In genomic region chr7:44062903-44063295, GRCh38 we compare ENCODE assay signal across 19 cellular contexts. TPM values are rescaled to one million over a fixed set of nuclear protein-coding genes. Genes with fewer than 3 reads are reported as not detected.
DNase-seq lines count a peak whose midpoint lies in the region; ATAC-seq and TF ChIP-seq lines count a peak whose summit lies in the region.
"Had no signal": no experiment of that assay in that cellular context is flagged by ENCODE, and none has a peak within 500 bp of the region (broad histone marks: within the 10 kb centered on the region; RNA-seq: fewer than 3 reads in every experiment).

No MANE protein-coding gene starts in this region.

- H4K20me1 ChIP-seq in IMR-90 (ENCODE audit: insufficient read depth, low read length): peaks cover 30% of the 10 kb centered on the region

- no peak overlapping the region for H2BK20ac ChIP-seq in IMR-90 (ENCODE audit: low read depth, low read length)

- no peak overlapping the region for H2BK120ac ChIP-seq in IMR-90 (ENCODE audit: low read depth, low read length)

- no peak overlapping the region for H4K91ac ChIP-seq in IMR-90 (ENCODE audit: insufficient read depth, low read depth, low read length)

- intact Hi-C loops in IMR-90 (cut with micrococcal nuclease) (no loop called here), spleen (cut with DNase I; ENCODE audit: low total_unique reads) (no loop called here)

- no peak overlapping the region for H4K5ac ChIP-seq in IMR-90 (ENCODE audit: low read depth, low read length)

- 100% methylated on average over 1 of the region's 3 CpGs; no CpG with 5 or more reads in 1 of the 2 experiments for WGBS in IMR-90 (ENCODE audit: extremely low coverage in 2 of 2, insufficient read length in 1 of 2), 2 experiments
- 32% methylated on average over 3 of the region's 3 CpGs for WGBS in liver
- WGBS in spleen, 5 donors: 67 to 81% (median 72%) methylated on average over 3 of the region's 3 CpGs

- 0 out of 4 replicates have a peak, but pooled peaks cover 0 to 4% of the 10 kb centered on the region in 2 experiments for H3K79me1 ChIP-seq in IMR-90 (ENCODE audit: low read depth in 1 of 2, low read length in 2 of 2)

- DNase-seq in IMR-90 (no peak), spleen (no peak), NCI-H1048 (lab: John Stamatoyannopoulos, UW) (no peak)
- DNase-seq: activated CD4-positive, alpha-beta T cell treated with anti-CD3 and anti-CD28 coated beads, Interleukin-2, amount 50 U/mL, for 4 hours; activated T-cell treated with anti-CD3 and anti-CD28 coated beads, Interleukin-2, amount 50 U/mL, for 4 hours; DMS53; effector CD4-positive, alpha-beta T cell; HCEC 1CT had no signal

- TF ChIP-seq POLR2A in IMR-90 (IDR thresholded peaks at IDR 0.05; ENCODE audit: low read depth, low read length) (no peak), spleen (IDR thresholded peaks at IDR 0.05) (no peak)

- no peaks in the 10 kb centered on the region for H3K9me3 ChIP-seq in IMR-90 (ENCODE audit: control insufficient read depth, insufficient read depth, low read length)
- H3K9me3 ChIP-seq in liver (ENCODE audit: control insufficient read depth in 4 of 4, low read length in 3 of 4): no peaks in the 10 kb centered on the region
- H3K9me3 ChIP-seq in spleen: no peaks in the 10 kb centered on the region
- H3K9me3 ChIP-seq: BLaER1 treated with 17β-estradiol and CSF1 and Interleukin-3, amounts not matched to agents 10 nM and 100 nM; pancreas; Peyer's patch had no signal

- no peak overlapping the region for H2AK5ac ChIP-seq in IMR-90 (ENCODE audit: low read depth, low read length)

- H3K9me1 ChIP-seq in IMR-90 (ENCODE audit: insufficient read depth, low read length): no peaks in the 10 kb centered on the region

- H3K36me3 ChIP-seq in IMR-90 (ENCODE audit: control insufficient read depth, insufficient read depth, low read length) (peaks cover 42% of the 10 kb centered on the region), liver (ENCODE audit: control insufficient read depth in 4 of 4, insufficient read depth in 3 of 4, low read depth in 1 of 4, low read length in 3 of 4) (peaks cover 7 to 36% (median 20%) of the 10 kb centered on the region in 4 donors), spleen (peaks cover 0 to 56% (median 46%) of the 10 kb centered on the region in 6 donors)

- no peak overlapping the region for H3K4ac ChIP-seq in IMR-90 (ENCODE audit: low read depth, low read length)

- H3K14ac ChIP-seq in IMR-90 (replicated peaks; ENCODE audit: low read depth, low read length): no peak overlapping the region

- H3K4me2 ChIP-seq in IMR-90 (ENCODE audit: low read depth, low read length): no peak overlapping the region
- H3K4me2 ChIP-seq: KMS-11, smooth muscle cell had no signal

- peak overlapping the region; percentile 15 for H2AK9ac ChIP-seq in IMR-90 (replicated peaks; ENCODE audit: low read depth, low read length, poor library complexity)

- dilution Hi-C loops in IMR-90 (cut with HindIII; ENCODE audit: low sequenced_read_pairs, unreplicated experiment): no loop called here

- no peak overlapping the region for H3K18ac ChIP-seq in IMR-90 (ENCODE audit: low read depth, low read length)

- no peak overlapping the region for H2AFZ ChIP-seq in IMR-90 (replicated peaks; ENCODE audit: low read length, poor library complexity)

- TF ChIP-seq RAD21 in IMR-90 (IDR thresholded peaks at IDR 0.05; ENCODE audit: low read length) (no peak), liver (IDR thresholded peaks at IDR 0.05) (peak in 1 of 2 donors; percentile 43)

- CTCF ChIA-PET in IMR-90 (lab: Yijun Ruan, JAX): no interaction called here

- POLR2A ChIA-PET in IMR-90 (lab: Charles Lee; ENCODE audit: unreplicated experiment): no interaction called here

- no peak for TF ChIP-seq CTCF in IMR-90 (conservative IDR thresholded peaks at IDR 0.05; ENCODE audit: low read depth, low read length)
- no peak for TF ChIP-seq CTCF in liver (IDR thresholded peaks at IDR 0.05; ENCODE audit: low read depth, low read length, missing input control)
- no peak for TF ChIP-seq CTCF in spleen (IDR thresholded peaks at IDR 0.05 in 8 of 11, conservative IDR thresholded peaks at IDR 0.05 in 3 of 11)

- BruUV-seq in IMR-90 (replicated peaks; lab: Mats Ljungman, UMichigan): no TSS peak

- ATAC-seq in IMR-90 (ENCODE audit: low read depth): no peak
- no peak for ATAC-seq in HG02759 (IDR thresholded peaks at IDR 0.05; ENCODE audit: unreplicated experiment)
- no peak for ATAC-seq in GM21515 (IDR thresholded peaks at IDR 0.05; ENCODE audit: unreplicated experiment)
- ATAC-seq: activated T-cell treated with anti-CD3 and anti-CD28 coated beads, Interleukin-2, amount 50 U/mL, for 4 hours; pancreas had no signal

- H4K8ac ChIP-seq in IMR-90 (ENCODE audit: low read depth in 2 of 2, low read length in 2 of 2): no peak overlapping the region

- no peak overlapping the region for H3K27ac ChIP-seq in IMR-90 (ENCODE audit: insufficient read depth, low read length)
- H3K27ac ChIP-seq in cingulate gyrus (ENCODE audit: low read depth, low read length): peak overlapping the region; percentile 19
- no peak overlapping the region for H3K27ac ChIP-seq in liver (ENCODE audit: low read depth in 1 of 2, low read length in 2 of 2)
- peak overlapping the region in 5 of 8 donors; percentile 29 to 94 (median 80) for H3K27ac ChIP-seq in spleen
- H3K27ac ChIP-seq: BLaER1 treated with 17β-estradiol and CSF1 and Interleukin-3, amounts not matched to agents 10 nM and 100 nM; KMS-11; pancreas; Peyer's patch had no signal

- peaks cover 7% of the 10 kb centered on the region for H3K4me1 ChIP-seq in IMR-90 (ENCODE audit: control insufficient read depth, insufficient read depth, low read length)
- H3K4me1 ChIP-seq in liver (ENCODE audit: control insufficient read depth in 4 of 4, insufficient read depth in 4 of 4, low read length in 3 of 4): peaks cover 10 to 28% (median 20%) of the 10 kb centered on the region in 4 donors
- peaks cover 24 to 99% (median 84%) of the 10 kb centered on the region in 6 donors for H3K4me1 ChIP-seq in spleen

- H2BK5ac ChIP-seq in IMR-90 (ENCODE audit: low read depth, low read length, poor library complexity, severe bottlenecking): no peak overlapping the region

- no peak overlapping the region for H3K56ac ChIP-seq in IMR-90 (ENCODE audit: extremely low read depth, insufficient read depth, low read length)

- in situ Hi-C loops in IMR-90 (cut with MboI; ENCODE audit: low sequenced_read_pairs): no loop called here

- H3K27me3 ChIP-seq in IMR-90 (ENCODE audit: control insufficient read depth, insufficient read depth, low read length) (no peaks in the 10 kb centered on the region), liver (ENCODE audit: control insufficient read depth in 4 of 4, insufficient read depth in 4 of 4, low read length in 3 of 4) (no peaks in the 10 kb centered on the region), spleen (replicated peaks in 1 of 7) (no peaks in the 10 kb centered on the region)
- H3K27me3 ChIP-seq: BLaER1 treated with 17β-estradiol and CSF1 and Interleukin-3, amounts not matched to agents 10 nM and 100 nM; pancreas; Peyer's patch had no signal

- no peak overlapping the region for H2BK15ac ChIP-seq in IMR-90 (ENCODE audit: low read depth, low read length)

- no peak overlapping the region for H3K4me3 ChIP-seq in IMR-90 (ENCODE audit: insufficient read depth, low read depth, low read length)
- no peak overlapping the region for H3K4me3 ChIP-seq in liver (ENCODE audit: low read depth in 1 of 3, low read length in 3 of 3)
- H3K4me3 ChIP-seq in spleen: no peak overlapping the region
- H3K4me3 ChIP-seq: BLaER1 treated with 17β-estradiol and CSF1 and Interleukin-3, amounts not matched to agents 10 nM and 100 nM; pancreas; Peyer's patch; smooth muscle cell had no signal

- H3K23ac ChIP-seq in IMR-90 (ENCODE audit: low read depth, low read length): no peak overlapping the region

- no peak overlapping the region for H3K9ac ChIP-seq in IMR-90 (ENCODE audit: low read depth, low read length)
- H3K9ac ChIP-seq in liver (ENCODE audit: low read depth in 1 of 2, low read length in 2 of 2): no peak overlapping the region
- H3K9ac ChIP-seq: BLaER1 treated with 17β-estradiol and CSF1 and Interleukin-3, amounts not matched to agents 10 nM and 100 nM; KMS-11 had no signal

TF ChIP-seq in IMR-90, 13 proteins besides CTCF, POLR2A, EP300 and RAD21 (continues in another document):
- TF ChIP-seq FOS (IDR thresholded peaks at IDR 0.05; ENCODE audit: low read depth, low read length): no peak

TF ChIP-seq in liver, 16 proteins besides CTCF, POLR2A, EP300 and RAD21 (continues in another document):
- TF ChIP-seq YY1 (IDR thresholded peaks at IDR 0.05) (no peak), NR2F2 (IDR thresholded peaks at IDR 0.05) (peak; percentile 89), TAF1 (conservative IDR thresholded peaks at IDR 0.05) (no peak)

RNA-seq across cellular contexts. Expression of gene PGAM2, which starts 2.5 kb away (rescaled TPM):
- total RNA-seq in IMR-90 (2012; rRNA removed): not detected in 2 replicates
- polyA plus RNA-seq in IMR-90 (2012; rRNA removed): 0.27 TPM in 1 of 2 replicates, not detected in the other
- 0.13 and 0.15 TPM in 2 replicates for polyA plus RNA-seq in IMR-90 (2012; cell fraction: cytosol; rRNA removed)
- 0.17 TPM in 1 of 2 replicates, not detected in the other for polyA plus RNA-seq in IMR-90 (2012; cell fraction: nucleus; rRNA removed; ENCODE audit: low replicate concordance)
- total RNA-seq in liver: 1 to 10 TPM in 1 of 2 donors, under 1 TPM in 1; 0.42 to 2.3 TPM
- polyA plus RNA-seq in liver: under 1 TPM; 0.13 to 0.56 TPM
- 1 to 10 TPM in 4 of 7 donors, under 1 TPM in 2, not detected in 1; 0.75 to 2.8 (median 1.2) TPM for total RNA-seq in spleen
- polyA plus RNA-seq in spleen: 1 to 10 TPM; 1.6 to 4.0 (median 2.6) TPM
- total RNA-seq: smooth muscle cell had no signal
- polyA plus RNA-seq: fibroblast of lung, keratinocyte, smooth muscle cell had no signal

RNA-seq across cellular contexts. Expression of gene DBNL, which starts 18.4 kb away (rescaled TPM):
- total RNA-seq in IMR-90 (2012; rRNA removed) (166 and 179 TPM in 2 replicates), liver (10 to 100 TPM; 47.3 to 60.2 TPM), spleen (100 to 1,000 TPM; 169 to 257 (median 210) TPM)
- polyA plus RNA-seq in IMR-90 (2012; rRNA removed) (137 and 157 TPM in 2 replicates), liver (10 to 100 TPM; 26.1 to 35.6 TPM), spleen (100 to 1,000 TPM; 118 to 205 (median 134) TPM)
- polyA plus RNA-seq in IMR-90 (2012; cell fraction: cytosol; rRNA removed): 104 and 186 TPM in 2 replicates
- 113 and 184 TPM in 2 replicates for polyA plus RNA-seq in IMR-90 (2012; cell fraction: nucleus; rRNA removed; ENCODE audit: low replicate concordance)

RNA-seq across cellular contexts. Expression of gene POLM, which starts 19.4 kb away (rescaled TPM):
- total RNA-seq in IMR-90 (2012; rRNA removed): 3.0 and 3.1 TPM in 2 replicates
- 9.1 and 9.4 TPM in 2 replicates for polyA plus RNA-seq in IMR-90 (2012; rRNA removed)
- polyA plus RNA-seq in IMR-90 (2012; cell fraction: cytosol; rRNA removed): 4.4 and 4.7 TPM in 2 replicates
- polyA plus RNA-seq in IMR-90 (2012; cell fraction: nucleus; rRNA removed; ENCODE audit: low replicate concordance): 42.2 and 74.4 TPM in 2 replicates
- total RNA-seq in liver: 10 to 100 TPM in 1 of 2 donors, 1 to 10 TPM in 1; 6.9 to 24.0 TPM
- polyA plus RNA-seq in liver: 1 to 10 TPM; 9.1 to 9.4 TPM
- 100 to 1,000 TPM in 1 of 7 donors, 10 to 100 TPM in 6; 42.8 to 104 (median 63.4) TPM for total RNA-seq in spleen
- 10 to 100 TPM; 22.0 to 44.9 (median 30.3) TPM for polyA plus RNA-seq in spleen

RNA-seq across cellular contexts. Expression of gene AEBP1, which starts 41.2 kb away (rescaled TPM):
- 1.1 and 1.4 TPM in 2 replicates for total RNA-seq in IMR-90 (2012; rRNA removed)
- 5.5 and 5.7 TPM in 2 replicates for polyA plus RNA-seq in IMR-90 (2012; rRNA removed)
- polyA plus RNA-seq in IMR-90 (2012; cell fraction: cytosol; rRNA removed): 5.5 and 7.4 TPM in 2 replicates
- polyA plus RNA-seq in IMR-90 (2012; cell fraction: nucleus; rRNA removed; ENCODE audit: low replicate concordance): 21.5 and 34.8 TPM in 2 replicates
- 10 to 100 TPM in 1 of 2 donors, 1 to 10 TPM in 1; 3.4 to 13.3 TPM for total RNA-seq in liver
- polyA plus RNA-seq in liver: 10 to 100 TPM in 1 of 2 donors, 1 to 10 TPM in 1; 3.8 to 11.5 TPM
- 100 to 1,000 TPM in 2 of 7 donors, 10 to 100 TPM in 5; 67.5 to 106 (median 88.3) TPM for total RNA-seq in spleen
- 10 to 100 TPM; 41.3 to 71.7 (median 49.7) TPM for polyA plus RNA-seq in spleen

Comparison
In these comparisons a context has a peak if more than half of its experiments do, and no peak if none do; other contexts are left out.
1. H3K27ac ChIP-seq: peak in cingulate gyrus (single experiment) and spleen (5 of 8); none in IMR-90 (single experiment) and liver (0 of 2).